ENCODE assay signal across 14 cellular contexts in genomic region chr11:96299155-96299883, GRCh38. TPM values are rescaled to one million over a fixed set of nuclear protein-coding genes. Genes with fewer than 3 reads are reported as not detected.
A peak's percentile ranks its signal among the peaks of the same experiment; 100 is the strongest.
DNase-seq lines count a peak whose midpoint lies in the region; ATAC-seq and TF ChIP-seq lines count a peak whose summit lies in the region.
"Had no signal": no experiment of that assay in that cellular context is flagged by ENCODE, and none has a peak within 500 bp of the region (broad histone marks: within the 10 kb centered on the region; RNA-seq: fewer than 3 reads in every experiment).

No MANE protein-coding gene starts in this region.

- H4K12ac ChIP-seq in trophoblast cell (ENCODE audit: low read depth, low read length) = no peak overlapping the region

- no peak for TF ChIP-seq CTCF in Panc1 (IDR thresholded peaks at IDR 0.05)

- no peaks in the 10 kb centered on the region for H3K27me3 ChIP-seq in CD4-positive, alpha-beta memory T cell (ENCODE audit: insufficient read depth, low read length)
- no peaks in the 10 kb centered on the region for H3K27me3 ChIP-seq in Panc1 (ENCODE audit: control insufficient read depth, insufficient read depth, low read length)
- no peaks in the 10 kb centered on the region for H3K27me3 ChIP-seq in trophoblast cell (ENCODE audit: insufficient read depth, low read length)
- H3K27me3 ChIP-seq: SJSA1 had no signal

- H3K4me3 Mint-ChIP-seq in CD4-positive, alpha-beta memory T cell = no peak overlapping the region
- peak overlapping the region in 1 of 5 donors; percentile 5 for H3K4me3 Mint-ChIP-seq in immature natural killer cell

- H3K4me1 Mint-ChIP-seq in CD4-positive, alpha-beta memory T cell = peaks cover 47 to 72% (median 56%) of the 10 kb centered on the region in 4 donors
- peaks cover 17 to 53% of the 10 kb centered on the region in 2 donors for H3K4me1 Mint-ChIP-seq in immature natural killer cell

- H3K14ac ChIP-seq in trophoblast cell (ENCODE audit: low read length) = no peak overlapping the region

- peak overlapping the region; percentile 23 for H3K4ac ChIP-seq in trophoblast cell (ENCODE audit: low read depth, low read length)

- H2BK12ac ChIP-seq in trophoblast cell (ENCODE audit: low read length) = peak overlapping the region; percentile 29

- intact Hi-C loops in CD4-positive, alpha-beta memory T cell (cut with micrococcal nuclease) = loop anchor here (2.0 kb wide), 1 partner anchor 15 kb away; no protein-coding TSS in a partner anchor
- intact Hi-C loops in Panc1 (cut with micrococcal nuclease; ENCODE audit: unreplicated experiment) = no loop called here

- peaks cover 8 to 23% of the 10 kb centered on the region in 2 donors for H3K36me3 Mint-ChIP-seq in CD4-positive, alpha-beta memory T cell
- no peaks in the 10 kb centered on the region for H3K36me3 Mint-ChIP-seq in immature natural killer cell

- no peaks in the 10 kb centered on the region for H3K9me3 Mint-ChIP-seq in CD4-positive, alpha-beta memory T cell
- no peaks in the 10 kb centered on the region for H3K9me3 Mint-ChIP-seq in immature natural killer cell

- H3K9me3 ChIP-seq in CD4-positive, alpha-beta memory T cell (ENCODE audit: control insufficient read depth in 1 of 2, low read length in 2 of 2) = no peaks in the 10 kb centered on the region
- H3K9me3 ChIP-seq in Panc1 (ENCODE audit: control insufficient read depth, insufficient read depth, low read depth, low read length) = no peaks in the 10 kb centered on the region
- no peaks in the 10 kb centered on the region for H3K9me3 ChIP-seq in trophoblast cell (ENCODE audit: insufficient read depth, low read depth, low read length)
- H3K9me3 ChIP-seq: SJSA1 had no signal

- H3K18ac ChIP-seq in trophoblast cell (ENCODE audit: low read length) = peak overlapping the region; percentile 56

- no peaks in the 10 kb centered on the region for H3K27me3 Mint-ChIP-seq in CD4-positive, alpha-beta memory T cell
- no peaks in the 10 kb centered on the region for H3K27me3 Mint-ChIP-seq in immature natural killer cell (ENCODE audit: low read depth in 3 of 3)

- no peaks in the 10 kb centered on the region for H3K36me3 ChIP-seq in CD4-positive, alpha-beta memory T cell (ENCODE audit: insufficient read depth, low read length)
- H3K36me3 ChIP-seq in Panc1 (ENCODE audit: control insufficient read depth, insufficient read depth, low read length) = no peaks in the 10 kb centered on the region
- H3K36me3 ChIP-seq in trophoblast cell (ENCODE audit: control insufficient read depth in 1 of 2, insufficient read depth in 2 of 2, low read length in 2 of 2) = peaks cover 7 to 10% of the 10 kb centered on the region in 2 experiments
- H3K36me3 ChIP-seq: SJSA1 had no signal

- peak; percentile 51 for ATAC-seq in Panc1
- ATAC-seq in activated CD4-positive, CD25-positive, alpha-beta regulatory T cell treated with anti-CD3 and anti-CD28 coated beads, Interleukin-2, amount 50 U/mL, for 24 hours = no peak

- H4K91ac ChIP-seq in trophoblast cell (ENCODE audit: low read depth, low read length) = no peak overlapping the region

- H3K27ac Mint-ChIP-seq in CD4-positive, alpha-beta memory T cell = peak overlapping the region in 6 of 7 donors; percentile 15 to 87 (median 50)
- peak overlapping the region in 5 of 6 donors; percentile 22 to 86 (median 73) for H3K27ac Mint-ChIP-seq in immature natural killer cell

- in situ Hi-C loops in Panc1 (cut with HindIII; ENCODE audit: low pct_unique_long_range_greater_than_20kb, low sequenced_read_pairs) = no loop called here

- H3K23ac ChIP-seq in trophoblast cell (ENCODE audit: low read length) = no peak overlapping the region

- H3K27ac ChIP-seq in CD4-positive, alpha-beta memory T cell (ENCODE audit: low read depth, low read length) = no peak overlapping the region
- H3K27ac ChIP-seq in Panc1 (ENCODE audit: low read length) (peak overlapping the region; percentile 67), trophoblast cell (ENCODE audit: low read depth, low read length) (no peak overlapping the region)
- H3K27ac ChIP-seq: SJSA1 had no signal

- DNase-seq in CD4-positive, alpha-beta memory T cell = no peak
- no peak for DNase-seq in Panc1 (ENCODE audit: low read depth, low spot score)
- no peak for DNase-seq in immature natural killer cell
- DNase-seq in trophoblast cell = no peak
- DNase-seq in NCI-H1092 treated with DMSO at 0.1 percent for 48 hours (lab: John Stamatoyannopoulos, UW) = no peak
- no peak for DNase-seq in activated effector memory CD4-positive, alpha-beta T cell treated with Interleukin-2 at 50 U/mL for 16 hours
- no peak for DNase-seq in NCI-H2227 treated with DMSO at 0.1 percent for 48 hours (lab: John Stamatoyannopoulos, UW)
- DNase-seq: activated effector memory CD4-positive, alpha-beta T cell treated with anti-CD3 and anti-CD28 coated beads, Interleukin-2, amount 50 U/mL, for 16 hours; erythroblast; GOT3; NCI-H1105; NCI-H524 had no signal

- H2AK5ac ChIP-seq in trophoblast cell (ENCODE audit: low read length) = no peak overlapping the region

- no peaks in the 10 kb centered on the region for H3K79me1 ChIP-seq in trophoblast cell (ENCODE audit: low read length)

- H3K79me2 ChIP-seq in trophoblast cell (ENCODE audit: control insufficient read depth, insufficient read depth, low read length, poor library complexity) = peaks cover 5% of the 10 kb centered on the region

- BruUV-seq in Panc1 (replicated peaks; lab: Mats Ljungman, UMichigan) = no TSS peak

- H2AFZ ChIP-seq in trophoblast cell (ENCODE audit: insufficient read depth, low read length, poor library complexity) = no peak overlapping the region

- H2BK120ac ChIP-seq in trophoblast cell (ENCODE audit: insufficient read depth, low read length, poor library complexity) = no peak overlapping the region

- CTCF ChIA-PET in CD4-positive, alpha-beta memory T cell (lab: Charles Lee; ENCODE audit: partially characterized antibody) = interaction anchor here (0.8 to 1.5 kb wide), 3 partner anchors 18 to 44 kb away, joined by 3 read pairs; partner anchors contain the start of gene MAML2
- CTCF ChIA-PET in Panc1 (lab: Charles Lee) = interaction anchor here (1.5 to 1.6 kb wide), 2 partner anchors 44 to 56 kb away, joined by 3 to 4 read pairs; partner anchors contain the start of gene MAML2

- no CpG with 5 or more reads among the region's 8 CpGs for WGBS in trophoblast cell (ENCODE audit: extremely low coverage, insufficient coverage, insufficient read length)

- peaks cover 22% of the 10 kb centered on the region for H3K4me1 ChIP-seq in CD4-positive, alpha-beta memory T cell (ENCODE audit: insufficient read depth, low read length)
- peaks cover 20% of the 10 kb centered on the region for H3K4me1 ChIP-seq in Panc1 (ENCODE audit: control insufficient read depth, insufficient read depth, low read length)
- peaks cover 2 to 4% of the 10 kb centered on the region in 2 experiments for H3K4me1 ChIP-seq in trophoblast cell (ENCODE audit: control insufficient read depth in 1 of 2, insufficient read depth in 2 of 2, low read length in 2 of 2)

- no peak overlapping the region for H3K9ac ChIP-seq in trophoblast cell (ENCODE audit: low read length)

- H3K4me3 ChIP-seq in CD4-positive, alpha-beta memory T cell (ENCODE audit: low read length in 2 of 2) = no peak overlapping the region
- no peak overlapping the region for H3K4me3 ChIP-seq in Panc1 (ENCODE audit: low read depth in 2 of 2, low read length in 2 of 2)
- H3K4me3 ChIP-seq in trophoblast cell (ENCODE audit: low read depth, low read length) = no peak overlapping the region
- H3K4me3 ChIP-seq: SJSA1 had no signal

- no peak overlapping the region for H3K4me2 ChIP-seq in trophoblast cell (ENCODE audit: low read length)

- no peak overlapping the region for H2BK5ac ChIP-seq in trophoblast cell (ENCODE audit: low read depth, low read length, poor library complexity)

- H4K8ac ChIP-seq in trophoblast cell (ENCODE audit: low read depth, low read length) = no peak overlapping the region

- POLR2A ChIA-PET in CD4-positive, alpha-beta memory T cell (lab: Charles Lee; ENCODE audit: partially characterized antibody) = interaction anchor here (0.7 to 1.5 kb wide), 3 partner anchors 9 to 56 kb away, joined by 3 to 4 read pairs (median 3); partner anchors contain the start of gene MAML2
- POLR2A ChIA-PET in Panc1 (lab: Charles Lee) = no interaction called here

RNA-seq across cellular contexts. Expression of gene MAML2, which starts 43.7 kb away (rescaled TPM):
- total RNA-seq in CD4-positive, alpha-beta memory T cell = 10 to 100 TPM; 37.5 to 38.3 TPM
- 10 to 100 TPM in 1 of 2 donors, 1 to 10 TPM in 1; 1.6 to 13.4 TPM for polyA plus RNA-seq in CD4-positive, alpha-beta memory T cell
- 2.9 TPM for total RNA-seq in Panc1 (2021; ENCODE audit: unreplicated experiment)
- polyA plus RNA-seq in Panc1 (2012; ENCODE audit: insufficient read length) = 1.9 TPM
- 1 to 10 TPM in 2 of 3 donors, under 1 TPM in 1; 0.26 to 4.5 (median 1.1) TPM for polyA plus RNA-seq in immature natural killer cell
- polyA plus RNA-seq in trophoblast cell (2013) = 35.1 and 38.4 TPM in 2 replicates
